Comparison of ENCODE assay signal across 29 cellular contexts in genomic region chr1:203713125-203713524, GRCh38. TPM values are rescaled to one million over a fixed set of nuclear protein-coding genes. Genes with fewer than 3 reads are reported as not detected.
"Had no signal": no experiment of that assay in that cellular context is flagged by ENCODE, and none has a peak within 500 bp of the region (broad histone marks: within the 10 kb centered on the region; RNA-seq: fewer than 3 reads in every experiment).

No MANE protein-coding gene starts in this region.

- H3K27me3 ChIP-seq: adrenal gland, body of pancreas, colonic mucosa, esophagus squamous epithelium had no signal

- H3K4me1 Mint-ChIP-seq: activated CD4-positive, alpha-beta T cell treated with anti-CD3 and anti-CD28 coated beads, Interleukin-2, amount 10 ng/mL, durations not matched to agents 24 days and 14 days; activated naive CD4-positive, alpha-beta T cell treated with anti-CD3 and anti-CD28 coated beads, Interleukin-2, amount 50 U/mL, for 24 hours; activated naive CD8-positive, alpha-beta T cell treated with anti-CD3 and anti-CD28 coated beads, Interleukin-2, amount 50 U/mL, for 24 hours; activated T-helper 17 cell treated with anti-CD3 and anti-CD28 coated beads, Interleukin-2, amount 50 U/mL, for 72 hours had no signal

- H3K27ac ChIP-seq: adrenal gland, body of pancreas, colonic mucosa, epithelial cell of prostate, esophagus squamous epithelium had no signal

- H3K27ac Mint-ChIP-seq: activated CD4-positive, alpha-beta T cell treated with anti-CD3 and anti-CD28 coated beads for 36 hours; activated CD4-positive, alpha-beta T cell treated with anti-CD3 and anti-CD28 coated beads, Interleukin-2, amount 10 ng/mL, durations not matched to agents 24 days and 14 days; activated CD8-positive, alpha-beta T cell treated with anti-CD3 and anti-CD28 coated beads for 36 hours; activated naive CD4-positive, alpha-beta T cell treated with anti-CD3 and anti-CD28 coated beads, Interleukin-2, amount 50 U/mL, for 24 hours; activated naive CD8-positive, alpha-beta T cell treated with anti-CD3 and anti-CD28 coated beads, Interleukin-2, amount 50 U/mL, for 24 hours; activated T-helper 17 cell treated with anti-CD3 and anti-CD28 coated beads, Interleukin-2, amount 50 U/mL, for 72 hours had no signal

- H3K4me1 ChIP-seq: adrenal gland, body of pancreas, colonic mucosa had no signal

- H3K9me3 Mint-ChIP-seq: activated CD4-positive, alpha-beta T cell treated with anti-CD3 and anti-CD28 coated beads, Interleukin-2, amount 10 ng/mL, durations not matched to agents 24 days and 14 days; activated CD8-positive, alpha-beta T cell treated with anti-CD3 and anti-CD28 coated beads for 36 hours; activated naive CD4-positive, alpha-beta T cell treated with anti-CD3 and anti-CD28 coated beads, Interleukin-2, amount 50 U/mL, for 24 hours; activated naive CD8-positive, alpha-beta T cell treated with anti-CD3 and anti-CD28 coated beads, Interleukin-2, amount 50 U/mL, for 24 hours; activated T-cell treated with anti-CD3 and anti-CD28 coated beads, Interleukin-2, amount 50 U/mL, for 4 hours; activated T-helper 17 cell treated with anti-CD3 and anti-CD28 coated beads, Interleukin-2, amount 50 U/mL, for 72 hours had no signal

- H3K36me3 ChIP-seq: colonic mucosa had no signal

- H3K4me3 Mint-ChIP-seq: activated CD4-positive, alpha-beta T cell treated with anti-CD3 and anti-CD28 coated beads for 36 hours; activated CD4-positive, alpha-beta T cell treated with anti-CD3 and anti-CD28 coated beads, Interleukin-2, amount 10 ng/mL, durations not matched to agents 24 days and 14 days; activated CD8-positive, alpha-beta T cell treated with anti-CD3 and anti-CD28 coated beads for 36 hours; activated naive CD4-positive, alpha-beta T cell treated with anti-CD3 and anti-CD28 coated beads, Interleukin-2, amount 50 U/mL, for 24 hours; activated naive CD8-positive, alpha-beta T cell treated with anti-CD3 and anti-CD28 coated beads, Interleukin-2, amount 50 U/mL, for 24 hours; activated T-cell treated with anti-CD3 and anti-CD28 coated beads, Interleukin-2, amount 50 U/mL, for 4 hours; activated T-helper 17 cell treated with anti-CD3 and anti-CD28 coated beads, Interleukin-2, amount 50 U/mL, for 72 hours had no signal

- H3K4me3 ChIP-seq: adrenal gland, body of pancreas, colonic mucosa, esophagus squamous epithelium had no signal

- DNase-seq: activated CD4-positive, alpha-beta T cell treated with anti-CD3 and anti-CD28 coated beads for 36 hours; activated CD4-positive, alpha-beta T cell treated with anti-CD3 and anti-CD28 coated beads, Interleukin-2, amount 10 ng/mL, durations not matched to agents 24 days and 14 days; activated CD4-positive, CD25-positive, alpha-beta regulatory T cell; activated CD4-positive, CD25-positive, alpha-beta regulatory T cell treated with anti-CD3 and anti-CD28 coated beads, Interleukin-2, amount 50 U/mL, for 72 hours; activated CD8-positive, alpha-beta memory T cell treated with anti-CD3 and anti-CD28 coated beads for 24 hours; activated CD8-positive, alpha-beta T cell treated with anti-CD3 and anti-CD28 coated beads for 36 hours; activated effector memory CD4-positive, alpha-beta T cell treated with Interleukin-2 at 50 U/mL for 16 hours; activated gamma-delta T cell treated with Interleukin-2 at 50 U/mL for 16 hours; activated naive CD4-positive, alpha-beta T cell treated with Interleukin-2 at 50 U/mL for 16 hours; activated naive CD8-positive, alpha-beta T cell treated with anti-CD3 and anti-CD28 coated beads, Interleukin-2, amount 50 U/mL, for 24 hours; activated T-cell treated with anti-CD3 and anti-CD28 coated beads, Interleukin-2, amount 50 U/mL, for 4 hours; adrenal gland; amygdala; aorta; body of pancreas; central memory CD4-positive, alpha-beta T cell; cerebellar nuclear complex; colonic mucosa; effector CD8-positive, alpha-beta T cell; esophagus squamous epithelium; foreskin melanocyte; head of caudate nucleus; T-helper 2 cell had no signal

- ATAC-seq: activated CD4-positive, alpha-beta T cell treated with anti-CD3 and anti-CD28 coated beads for 36 hours; activated CD8-positive, alpha-beta T cell treated with anti-CD3 and anti-CD28 coated beads for 36 hours; activated naive CD8-positive, alpha-beta T cell treated with anti-CD3 and anti-CD28 coated beads, Interleukin-2, amount 50 U/mL, for 24 hours; activated T-cell treated with anti-CD3 and anti-CD28 coated beads, Interleukin-2, amount 50 U/mL, for 4 hours; activated T-helper 17 cell treated with anti-CD3 and anti-CD28 coated beads, Interleukin-2, amount 50 U/mL, for 72 hours; body of pancreas had no signal

- H3K9me3 ChIP-seq: adrenal gland, body of pancreas, colonic mucosa, esophagus squamous epithelium had no signal

- H3K27me3 Mint-ChIP-seq: activated CD4-positive, alpha-beta T cell treated with anti-CD3 and anti-CD28 coated beads for 36 hours; activated CD4-positive, alpha-beta T cell treated with anti-CD3 and anti-CD28 coated beads, Interleukin-2, amount 10 ng/mL, durations not matched to agents 24 days and 14 days; activated CD8-positive, alpha-beta T cell treated with anti-CD3 and anti-CD28 coated beads for 36 hours; activated naive CD4-positive, alpha-beta T cell treated with anti-CD3 and anti-CD28 coated beads, Interleukin-2, amount 50 U/mL, for 24 hours; activated naive CD8-positive, alpha-beta T cell treated with anti-CD3 and anti-CD28 coated beads, Interleukin-2, amount 50 U/mL, for 24 hours; activated T-helper 17 cell treated with anti-CD3 and anti-CD28 coated beads, Interleukin-2, amount 50 U/mL, for 72 hours had no signal

RNA-seq across cellular contexts. Expression of gene LAX1, which starts 51.9 kb away (rescaled TPM):
- total RNA-seq: endothelial cell of umbilical vein, fibroblast of lung, fibroblast of villous mesenchyme had no signal
